In the genomic region with DNA sequence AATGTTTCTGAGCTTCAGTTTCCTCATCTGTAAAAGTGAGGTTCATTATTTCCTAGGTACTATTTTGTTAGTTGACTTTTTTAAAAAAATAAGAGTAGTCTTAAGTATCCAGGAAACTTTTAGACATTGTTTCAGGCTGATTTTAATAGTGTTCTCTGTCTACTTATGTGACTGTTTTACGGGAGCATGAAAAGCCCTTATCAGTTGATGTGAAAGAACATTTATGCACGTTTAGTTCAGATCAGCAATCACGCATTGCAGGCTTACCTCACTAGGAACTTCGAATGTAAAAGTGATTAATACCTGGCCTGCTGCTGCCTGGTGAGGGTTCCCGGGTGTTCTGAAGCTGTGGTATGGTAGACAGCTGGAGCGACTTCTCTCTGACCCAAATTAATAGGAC, we compare ENCODE assay signal across 1 cellular context.
TF ChIP-seq lines count a peak whose summit lies in the region.

No MANE protein-coding gene starts in this region.

TF ChIP-seq in IMR-90, 13 proteins besides CTCF, POLR2A, EP300 and RAD21 (continued from another document):
- TF ChIP-seq SMC3 (IDR thresholded peaks at IDR 0.05; ENCODE audit: low read depth, low read length) (no peak), BHLHE40 (IDR thresholded peaks at IDR 0.05; ENCODE audit: low read depth, low read length) (no peak), RCOR1 (IDR thresholded peaks at IDR 0.05; ENCODE audit: insufficient replicate concordance, low read length) (no peak), RFX5 (IDR thresholded peaks at IDR 0.05; ENCODE audit: low read depth, low read length) (no peak), FOS (IDR thresholded peaks at IDR 0.05; ENCODE audit: low read depth, low read length) (no peak), CEBPB (IDR thresholded peaks at IDR 0.05; ENCODE audit: low read depth, low read length) (no peak), CHD1 (IDR thresholded peaks at IDR 0.05; ENCODE audit: low read depth, low read length) (no peak), MAFK (IDR thresholded peaks at IDR 0.05; ENCODE audit: low read depth, low read length) (no peak)
